24 cellular contexts compared by ENCODE assay signal in genomic region chr18:49744395-49744987, GRCh38.
DNase-seq lines count a peak whose midpoint lies in the region; ATAC-seq, FAIRE-seq and TF ChIP-seq lines count a peak whose summit lies in the region.
"Had no signal": no experiment of that assay in that cellular context is flagged by ENCODE, and none has a peak within 500 bp of the region (broad histone marks: within the 10 kb centered on the region; RNA-seq: fewer than 3 reads in every experiment).

No MANE protein-coding gene starts in this region.

- 37% methylated on average over 7 of the region's 7 CpGs for WGBS in HepG2 (ENCODE audit: low lambda C conversion rate)
- 79% methylated on average over 7 of the region's 7 CpGs for WGBS in right lobe of liver (ENCODE audit: insufficient coverage, low coverage, low lambda C conversion rate, missing lambda C conversion rate)

- ATAC-seq in HepG2 (no peak), right lobe of liver (no peak)

- H3K79me2 ChIP-seq in HepG2 (ENCODE audit: insufficient read depth, low read length), result no peaks in the 10 kb centered on the region

- DNase-seq in HepG2 (ENCODE audit: low spot score) (no peak), right lobe of liver (no peak), NCI-H69 (lab: John Stamatoyannopoulos, UW) (peak; percentile 38), islet precursor cell (peak; percentile 40), GM03348 (ENCODE audit: low spot score) (no peak)
- DNase-seq in stimulated activated CD4-positive, alpha-beta T cell treated with anti-CD3 and anti-CD28 coated beads, Interleukin-2, amount 100 ng/mL, for 48 hours, result no peak
- DNase-seq in activated naive CD4-positive, alpha-beta T cell treated with Interleukin-2 at 50 U/mL for 16 hours, result no peak
- DNase-seq: AML-193; C1 segment of cervical spinal cord; CD4-positive, alpha-beta memory T cell; COR-L47; DND-41; GM23248; KBM-7; NCI-H2029 treated with DMSO at 0.1 percent for 48 hours; NCI-H524 treated with DMSO at 0.1 percent for 48 hours; NCI-H82; SIG-M5 had no signal

- in situ Hi-C loops in HepG2 (cut with HindIII; ENCODE audit: extremely low pct_ligation_motif_present, low pct_unique_long_range_greater_than_20kb), result no loop called here

- H3K27ac ChIP-seq in HepG2 (ENCODE audit: extremely low read length, insufficient read depth, low read length), result no peak overlapping the region
- no peak overlapping the region for H3K27ac ChIP-seq in right lobe of liver
- H3K27ac ChIP-seq in HEK293 (ENCODE audit: extremely low read depth, low read depth, low read length), result no peak overlapping the region
- H3K27ac ChIP-seq: GM23248, SK-N-MC had no signal

- BruUV-seq in HepG2 (replicated peaks; lab: Mats Ljungman, UMichigan), result no TSS peak

- TF ChIP-seq POLR2A in HepG2 (IDR thresholded peaks at IDR 0.05; ENCODE audit: insufficient read depth in 1 of 2, low read depth in 2 of 2, low read length in 2 of 2) (no peak), right lobe of liver (IDR thresholded peaks at IDR 0.05) (no peak)

- POLR2A ChIA-PET in HepG2 (lab: Yijun Ruan, JAX) (no interaction called here), HEK293 (lab: Yijun Ruan, JAX) (no interaction called here)

- H3K27me3 ChIP-seq in HepG2 (ENCODE audit: control insufficient read depth in 1 of 2, insufficient read depth in 2 of 2, low read length in 2 of 2) (peaks cover 0 to 12% of the 10 kb centered on the region in 2 experiments; a peak in 3 of 5 replicates), right lobe of liver (no peaks in the 10 kb centered on the region)

- intact Hi-C loops in HepG2 (cut with micrococcal nuclease; ENCODE audit: unreplicated experiment), result no loop called here
- intact Hi-C loops in right lobe of liver (cut with DNase I), result no loop called here

- no peak for TF ChIP-seq RAD21 in HepG2 (CRISPR knock-in tag; IDR thresholded peaks at IDR 0.05)

- H2AFZ ChIP-seq in HepG2 (ENCODE audit: low read length), result no peak overlapping the region
- H2AFZ ChIP-seq: GM23248 had no signal

- H3K36me3 ChIP-seq in HepG2 (replicated peaks in 1 of 2; ENCODE audit: control insufficient read depth in 1 of 2, insufficient read depth in 2 of 2, low read length in 2 of 2) (no peaks in the 10 kb centered on the region), right lobe of liver (no peaks in the 10 kb centered on the region), HEK293 (ENCODE audit: control insufficient read depth in 2 of 2, insufficient read depth in 1 of 2, low read length in 2 of 2) (no peaks in the 10 kb centered on the region)
- H3K36me3 ChIP-seq: HAP-1 had no signal

- H3K4me3 ChIP-seq in HepG2 (replicated peaks in 1 of 3; ENCODE audit: insufficient read depth in 1 of 3, low read depth in 2 of 3, low read length in 3 of 3) (no peak overlapping the region), right lobe of liver (no peak overlapping the region), HEK293 (ENCODE audit: low read depth, low read length) (no peak overlapping the region)
- H3K4me3 ChIP-seq: GM23248, HAP-1, SK-N-MC had no signal

- FAIRE-seq in HepG2 (lab: Jason Lieb, UNC), result no peak
- FAIRE-seq: A204.1, GM18507, RCC 7860 had no signal

- H4K20me1 ChIP-seq in HepG2 (ENCODE audit: insufficient read depth, low read length), result no peaks in the 10 kb centered on the region

- CTCF ChIA-PET in HepG2 (lab: Yijun Ruan, JAX; ENCODE audit: low intra/inter-chr PET ratio, low total read pairs), result no interaction called here
- CTCF ChIA-PET in HEK293 (lab: Yijun Ruan, JAX), result interaction anchor here (0.7 kb wide), 1 partner anchor 46 kb away, joined by 3 read pairs; no protein-coding TSS in a partner anchor

- no peaks in the 10 kb centered on the region; the same call in 1 of the 2 replicates for H3K4me1 ChIP-seq in HepG2 (ENCODE audit: insufficient read depth, low read length)
- peaks cover 0 to 7% (median 2%) of the 10 kb centered on the region in 4 donors for H3K4me1 ChIP-seq in right lobe of liver
- H3K4me1 ChIP-seq in HEK293 (ENCODE audit: control insufficient read depth, insufficient read depth, low read length), result 0 out of 2 replicates have a peak, but pooled peaks cover 4% of the 10 kb centered on the region
- H3K4me1 ChIP-seq: HAP-1 had no signal

- TF ChIP-seq CTCF in HepG2 (CRISPR knock-in tag; IDR thresholded peaks at IDR 0.05) (no peak), right lobe of liver (IDR thresholded peaks at IDR 0.05) (no peak), HEK293 (tag by site-specific recombination; IDR thresholded peaks at IDR 0.05) (no peak)

- TF ChIP-seq EP300 in HepG2 (IDR thresholded peaks at IDR 0.05; ENCODE audit: low read depth in 2 of 2, low read length in 2 of 2) (no peak), HepG2 (CRISPR knock-in tag; IDR thresholded peaks at IDR 0.05; ENCODE audit: borderline replicate concordance) (no peak)

- no peak overlapping the region for H3K9ac ChIP-seq in HepG2 (ENCODE audit: insufficient read depth, low read depth, low read length)
- H3K9ac ChIP-seq: GM23248 had no signal

- H3K9me3 ChIP-seq in HepG2 (ENCODE audit: low read length), result no peaks in the 10 kb centered on the region
- no peaks in the 10 kb centered on the region for H3K9me3 ChIP-seq in right lobe of liver
- no peaks in the 10 kb centered on the region for H3K9me3 ChIP-seq in HEK293 (ENCODE audit: control insufficient read depth, insufficient read depth, low read depth, low read length)
- H3K9me3 ChIP-seq: HAP-1 had no signal

- H3K4me2 ChIP-seq in HepG2 (ENCODE audit: low read depth, low read length), result no peak overlapping the region

TF ChIP-seq in HepG2, 621 proteins besides CTCF, POLR2A, EP300 and RAD21:
- TF ChIP-seq, protein P1, sequence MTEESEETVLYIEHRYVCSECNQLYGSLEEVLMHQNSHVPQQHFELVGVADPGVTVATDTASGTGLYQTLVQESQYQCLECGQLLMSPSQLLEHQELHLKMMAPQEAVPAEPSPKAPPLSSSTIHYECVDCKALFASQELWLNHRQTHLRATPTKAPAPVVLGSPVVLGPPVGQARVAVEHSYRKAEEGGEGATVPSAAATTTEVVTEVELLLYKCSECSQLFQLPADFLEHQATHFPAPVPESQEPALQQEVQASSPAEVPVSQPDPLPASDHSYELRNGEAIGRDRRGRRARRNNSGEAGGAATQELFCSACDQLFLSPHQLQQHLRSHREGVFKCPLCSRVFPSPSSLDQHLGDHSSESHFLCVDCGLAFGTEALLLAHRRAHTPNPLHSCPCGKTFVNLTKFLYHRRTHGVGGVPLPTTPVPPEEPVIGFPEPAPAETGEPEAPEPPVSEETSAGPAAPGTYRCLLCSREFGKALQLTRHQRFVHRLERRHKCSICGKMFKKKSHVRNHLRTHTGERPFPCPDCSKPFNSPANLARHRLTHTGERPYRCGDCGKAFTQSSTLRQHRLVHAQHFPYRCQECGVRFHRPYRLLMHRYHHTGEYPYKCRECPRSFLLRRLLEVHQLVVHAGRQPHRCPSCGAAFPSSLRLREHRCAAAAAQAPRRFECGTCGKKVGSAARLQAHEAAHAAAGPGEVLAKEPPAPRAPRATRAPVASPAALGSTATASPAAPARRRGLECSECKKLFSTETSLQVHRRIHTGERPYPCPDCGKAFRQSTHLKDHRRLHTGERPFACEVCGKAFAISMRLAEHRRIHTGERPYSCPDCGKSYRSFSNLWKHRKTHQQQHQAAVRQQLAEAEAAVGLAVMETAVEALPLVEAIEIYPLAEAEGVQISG (CRISPR knock-in tag; IDR thresholded peaks at IDR 0.05), result no peak
- TF ChIP-seq ATF7 (IDR thresholded peaks at IDR 0.05) (peak; percentile 69), ATF7 (CRISPR knock-in tag; IDR thresholded peaks at IDR 0.05) (no peak)

TF ChIP-seq in HEK293, 187 proteins besides CTCF, POLR2A, EP300 and RAD21 (continues in another document):
- TF ChIP-seq SETDB1 (IDR thresholded peaks at IDR 0.05; ENCODE audit: insufficient read length, low read length) (no peak), ZBTB17 (tag by site-specific recombination; IDR thresholded peaks at IDR 0.05) (peak; percentile 34; the same call in 1 of the 2 replicates), ZNF341 (tag by site-specific recombination; IDR thresholded peaks at IDR 0.05; ENCODE audit: low read depth) (no peak), ZNF223 (tag by site-specific recombination; IDR thresholded peaks at IDR 0.05) (no peak), ZNF138 (tag by site-specific recombination; IDR thresholded peaks at IDR 0.05; ENCODE audit: borderline replicate concordance) (no peak), ZNF830 (tag by site-specific recombination; IDR thresholded peaks at IDR 0.05; ENCODE audit: low read depth) (no peak), ZNF423 (tag by site-specific recombination; IDR thresholded peaks at IDR 0.05) (no peak), ZNF785 (tag by site-specific recombination; IDR thresholded peaks at IDR 0.05) (no peak), ZNF677 (tag by site-specific recombination; IDR thresholded peaks at IDR 0.05) (no peak), GLI4 (tag by site-specific recombination; IDR thresholded peaks at IDR 0.05) (no peak)
- TF ChIP-seq, protein P2, sequence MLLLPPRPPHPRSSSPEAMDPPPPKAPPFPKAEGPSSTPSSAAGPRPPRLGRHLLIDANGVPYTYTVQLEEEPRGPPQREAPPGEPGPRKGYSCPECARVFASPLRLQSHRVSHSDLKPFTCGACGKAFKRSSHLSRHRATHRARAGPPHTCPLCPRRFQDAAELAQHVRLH (tag by site-specific recombination; IDR thresholded peaks at IDR 0.05), result no peak
- TF ChIP-seq, protein P3, sequence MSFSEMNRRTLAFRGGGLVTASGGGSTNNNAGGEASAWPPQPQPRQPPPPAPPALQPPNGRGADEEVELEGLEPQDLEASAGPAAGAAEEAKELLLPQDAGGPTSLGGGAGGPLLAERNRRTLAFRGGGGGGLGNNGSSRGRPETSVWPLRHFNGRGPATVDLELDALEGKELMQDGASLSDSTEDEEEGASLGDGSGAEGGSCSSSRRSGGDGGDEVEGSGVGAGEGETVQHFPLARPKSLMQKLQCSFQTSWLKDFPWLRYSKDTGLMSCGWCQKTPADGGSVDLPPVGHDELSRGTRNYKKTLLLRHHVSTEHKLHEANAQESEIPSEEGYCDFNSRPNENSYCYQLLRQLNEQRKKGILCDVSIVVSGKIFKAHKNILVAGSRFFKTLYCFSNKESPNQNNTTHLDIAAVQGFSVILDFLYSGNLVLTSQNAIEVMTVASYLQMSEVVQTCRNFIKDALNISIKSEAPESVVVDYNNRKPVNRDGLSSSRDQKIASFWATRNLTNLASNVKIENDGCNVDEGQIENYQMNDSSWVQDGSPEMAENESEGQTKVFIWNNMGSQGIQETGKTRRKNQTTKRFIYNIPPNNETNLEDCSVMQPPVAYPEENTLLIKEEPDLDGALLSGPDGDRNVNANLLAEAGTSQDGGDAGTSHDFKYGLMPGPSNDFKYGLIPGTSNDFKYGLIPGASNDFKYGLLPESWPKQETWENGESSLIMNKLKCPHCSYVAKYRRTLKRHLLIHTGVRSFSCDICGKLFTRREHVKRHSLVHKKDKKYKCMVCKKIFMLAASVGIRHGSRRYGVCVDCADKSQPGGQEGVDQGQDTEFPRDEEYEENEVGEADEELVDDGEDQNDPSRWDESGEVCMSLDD (tag by site-specific recombination; IDR thresholded peaks at IDR 0.05), result 0 out of 2 replicates have a peak, but pooled peaks have one; percentile 17

Comparison
In these comparisons a context has a peak if more than half of its experiments do, and no peak if none do; other contexts are left out.
1. DNase-seq: peak in NCI-H69 (single experiment) and islet precursor cell (single experiment); none in HepG2 (single experiment), right lobe of liver (0 of 3), GM03348 (single experiment), stimulated activated CD4-positive, alpha-beta T cell treated with anti-CD3 and anti-CD28 coated beads, Interleukin-2, amount 100 ng/mL, for 48 hours (0 of 2) and activated naive CD4-positive, alpha-beta T cell treated with Interleukin-2 at 50 U/mL for 16 hours (single experiment).